Comparison of ENCODE assay signal across 2 cellular contexts in genomic region chr1:175768610-175769009, GRCh38.
A peak's percentile ranks its signal among the peaks of the same experiment; 100 is the strongest.
TF ChIP-seq lines count a peak whose summit lies in the region.

No MANE protein-coding gene starts in this region.

TF ChIP-seq in HepG2, 621 proteins besides CTCF, POLR2A, EP300 and RAD21:
- TF ChIP-seq RAD51 (IDR thresholded peaks at IDR 0.05; ENCODE audit: borderline replicate concordance), result peak; percentile 61; the same call in 1 of the 2 replicates
- no peak for TF ChIP-seq SOX6 (IDR thresholded peaks at IDR 0.05)
- TF ChIP-seq SOX6 (CRISPR knock-in tag; IDR thresholded peaks at IDR 0.05), result no peak
- TF ChIP-seq MIER3 (CRISPR knock-in tag; IDR thresholded peaks at IDR 0.05; ENCODE audit: borderline replicate concordance), result no peak
- TF ChIP-seq NFE2L2 (IDR thresholded peaks at IDR 0.05; ENCODE audit: low read length), result no peak
- peak; percentile 36; the same call in 1 of the 2 replicates for TF ChIP-seq USF2 (IDR thresholded peaks at IDR 0.05; ENCODE audit: low read depth, low read length)
- TF ChIP-seq USF2 (CRISPR knock-in tag; IDR thresholded peaks at IDR 0.05; ENCODE audit: borderline replicate concordance), result no peak
- TF ChIP-seq ZNF670 (CRISPR knock-in tag; IDR thresholded peaks at IDR 0.05; ENCODE audit: borderline replicate concordance), result no peak
- no peak for TF ChIP-seq KLF12 (CRISPR knock-in tag; IDR thresholded peaks at IDR 0.05; ENCODE audit: borderline replicate concordance)

TF ChIP-seq in K562, 482 proteins besides CTCF, POLR2A, EP300 and RAD21:
- peak; percentile 73 for TF ChIP-seq TFE3 (CRISPR knock-in tag; IDR thresholded peaks at IDR 0.05)
- no peak for TF ChIP-seq KAT7 (CRISPR knock-in tag; IDR thresholded peaks at IDR 0.05; ENCODE audit: borderline replicate concordance)
- TF ChIP-seq RAD51 (IDR thresholded peaks at IDR 0.05; ENCODE audit: borderline replicate concordance, low read depth), result peak; percentile 68; the same call in 1 of the 2 replicates
- peak; percentile 42; the same call in 1 of the 2 replicates for TF ChIP-seq USF2 (CRISPR knock-in tag; IDR thresholded peaks at IDR 0.05)
